Comparison of ENCODE assay signal across 8 cellular contexts in the genomic region with DNA sequence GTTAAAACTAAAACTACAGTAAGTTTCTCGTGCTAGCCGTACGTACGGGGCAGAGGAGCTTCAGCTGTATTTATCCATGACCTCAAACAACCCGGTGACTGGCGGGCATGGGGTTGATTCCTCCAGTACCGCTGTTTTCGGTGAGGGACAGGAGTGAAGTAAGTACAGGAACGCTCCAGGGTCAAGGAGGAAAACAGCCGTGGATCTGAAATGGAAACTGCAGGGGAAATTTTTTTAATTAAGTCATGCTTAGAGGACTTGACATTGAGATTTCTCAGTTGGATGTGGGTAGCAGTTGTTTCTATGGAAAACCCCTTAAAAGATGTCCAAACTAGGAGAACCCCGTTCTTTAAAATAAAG. TPM values are rescaled to one million over a fixed set of nuclear protein-coding genes. Genes with fewer than 3 reads are reported as not detected.
DNase-seq lines count a peak whose midpoint lies in the region; ATAC-seq and TF ChIP-seq lines count a peak whose summit lies in the region.

No MANE protein-coding gene starts in this region.

- ATAC-seq in RWPE2 (ENCODE audit: low read depth) = peak; percentile 39; the same call in 2 of the 3 replicates
- no peak for ATAC-seq in esophagus mucosa

- H3K4me1 ChIP-seq in RWPE2 (ENCODE audit: insufficient read depth, poor library complexity, severe bottlenecking) (peaks cover 29% of the 10 kb centered on the region), esophagus (ENCODE audit: control insufficient read depth in 2 of 2, insufficient read depth in 2 of 2, low read length in 1 of 2) (peaks cover 11 to 12% of the 10 kb centered on the region in 2 donors), neuron (ENCODE audit: insufficient read depth, low read length) (peaks cover 21% of the 10 kb centered on the region)

- 1 to 2% methylated on average over 11 of the region's 11 CpGs for WGBS in esophagus, 2 donors

- H2AFZ ChIP-seq in neuron (ENCODE audit: low read depth, low read length) = no peak overlapping the region

- H3K27ac ChIP-seq in RWPE2 (ENCODE audit: poor library complexity, severe bottlenecking) (peak overlapping the region; percentile 39), esophagus (ENCODE audit: low read depth in 2 of 2, low read length in 1 of 2) (peak overlapping the region in 1 of 2 donors; percentile 79)

- no peak for TF ChIP-seq CTCF in RWPE2 (IDR thresholded peaks at IDR 0.05; ENCODE audit: poor library complexity, severe bottlenecking)

- no peaks in the 10 kb centered on the region for H3K9me3 ChIP-seq in RWPE2 (ENCODE audit: severe bottlenecking)
- H3K9me3 ChIP-seq in esophagus (ENCODE audit: control insufficient read depth in 2 of 2, insufficient read depth in 1 of 2, low read depth in 1 of 2, low read length in 1 of 2) = no peaks in the 10 kb centered on the region
- no peaks in the 10 kb centered on the region for H3K9me3 ChIP-seq in neuron (ENCODE audit: low read length)

- H3K4me3 ChIP-seq in RWPE2 (ENCODE audit: severe bottlenecking) (peak overlapping the region; percentile 78), esophagus (ENCODE audit: low read depth in 1 of 2, low read length in 2 of 2) (peak overlapping the region; percentile 91 to 97), neuron (ENCODE audit: low read length) (peak overlapping the region; percentile 99)

- DNase-seq in NCI-H748 (lab: John Stamatoyannopoulos, UW; ENCODE audit: unreplicated experiment) (peak; percentile 50), NCI-H748 treated with DMSO at 0.1 percent for 48 hours (lab: John Stamatoyannopoulos, UW) (no peak), RWPE2 (ENCODE audit: low spot score) (no peak), nucleus accumbens (lab: John Stamatoyannopoulos, UW) (no peak)
- no peak for DNase-seq in effector CD4-positive, alpha-beta T cell

- H3K27me3 ChIP-seq in RWPE2 (ENCODE audit: insufficient read depth, poor library complexity, severe bottlenecking) (no peaks in the 10 kb centered on the region), esophagus (ENCODE audit: control insufficient read depth in 1 of 2, insufficient read depth in 2 of 2, low read length in 2 of 2) (no peaks in the 10 kb centered on the region), neuron (ENCODE audit: insufficient read depth, low read length) (no peaks in the 10 kb centered on the region)

- peaks cover 24% of the 10 kb centered on the region for H3K36me3 ChIP-seq in RWPE2 (ENCODE audit: low read depth)
- peaks cover 0 to 3% of the 10 kb centered on the region in 2 donors for H3K36me3 ChIP-seq in esophagus (ENCODE audit: control insufficient read depth in 2 of 2, insufficient read depth in 2 of 2, low read length in 1 of 2)
- no peaks in the 10 kb centered on the region for H3K36me3 ChIP-seq in neuron (ENCODE audit: insufficient read depth, low read length)

RNA-seq across cellular contexts. Expression of gene RAB12, which starts 1.2 kb away (rescaled TPM):
- polyA plus RNA-seq in esophagus = 10 to 100 TPM; 18.9 to 20.8 TPM
- 29.4 TPM for total RNA-seq in esophagus mucosa
